17 cellular contexts compared by ENCODE assay signal in genomic region chr5:115096034-115096769, GRCh38.
DNase-seq lines count a peak whose midpoint lies in the region; ATAC-seq and TF ChIP-seq lines count a peak whose summit lies in the region.
"Had no signal": no experiment of that assay in that cellular context is flagged by ENCODE, and none has a peak within 500 bp of the region (broad histone marks: within the 10 kb centered on the region; RNA-seq: fewer than 3 reads in every experiment).

No MANE protein-coding gene starts in this region.

- no peaks in the 10 kb centered on the region for H3K36me3 ChIP-seq in neural progenitor cell
- no peaks in the 10 kb centered on the region for H3K36me3 ChIP-seq in sigmoid colon
- H3K36me3 ChIP-seq: heart right ventricle, left lung, suprapubic skin had no signal

- no peak overlapping the region for H4K91ac ChIP-seq in H9 (ENCODE audit: insufficient read length, low read depth, low read length)

- H3K79me2 ChIP-seq in H9 (ENCODE audit: insufficient read depth, low read length) (no peaks in the 10 kb centered on the region), neural progenitor cell (ENCODE audit: low read depth) (no peaks in the 10 kb centered on the region)

- no peak overlapping the region for H2BK120ac ChIP-seq in H9 (ENCODE audit: low read depth, low read length, poor library complexity, severe bottlenecking)

- H2AK5ac ChIP-seq in H9 (ENCODE audit: insufficient read length, low read length): no peak overlapping the region

- H3K4me2 ChIP-seq in H9 (ENCODE audit: insufficient read depth, insufficient read length, low read length) (no peak overlapping the region), neural progenitor cell (no peak overlapping the region)

- CTCF ChIA-PET in T-cell (lab: Charles Lee): interaction anchor here (0.7 kb wide), 3 partner anchors 67 to 1477 kb away, joined by 5 to 7 read pairs (median 6); no protein-coding TSS in a partner anchor

- H3K4me3 ChIP-seq in neural progenitor cell (no peak overlapping the region), sigmoid colon (no peak overlapping the region)
- H3K4me3 ChIP-seq: heart right ventricle, left lung, skin epidermis, suprapubic skin had no signal

- no peaks in the 10 kb centered on the region for H3K79me1 ChIP-seq in H9 (ENCODE audit: insufficient read depth, low read depth, low read length, poor library complexity, severe bottlenecking)

- no peak overlapping the region for H3K18ac ChIP-seq in H9 (ENCODE audit: insufficient read length, low read depth, low read length)

- H3K56ac ChIP-seq in H9 (ENCODE audit: insufficient read length, low read depth, low read length): no peak overlapping the region

- H3K4me3 Mint-ChIP-seq in H9: no peak overlapping the region
- peak overlapping the region; percentile 44 for H3K4me3 Mint-ChIP-seq in neural progenitor cell
- no peak overlapping the region for H3K4me3 Mint-ChIP-seq in T-cell
- H3K4me3 Mint-ChIP-seq: natural killer cell treated with Interleukin-12 subunit alpha and Interleukin-12 subunit beta and Interleukin-15 and Interleukin-18, amount 100 ng/mL, for 72 hours had no signal

- TF ChIP-seq CTCF in H9 (conservative IDR thresholded peaks at IDR 0.05) (no peak), neural progenitor cell (IDR thresholded peaks at IDR 0.05) (no peak), sigmoid colon (IDR thresholded peaks at IDR 0.05) (no peak)

- H3K27ac ChIP-seq in H9 (ENCODE audit: insufficient read length, low read depth, low read length) (no peak overlapping the region), neural progenitor cell (no peak overlapping the region), sigmoid colon (no peak overlapping the region)
- H3K27ac ChIP-seq: C4-2B, heart right ventricle, left lung, skin epidermis, suprapubic skin had no signal

- H3K9ac ChIP-seq in H9 (ENCODE audit: extremely low read depth, insufficient read length, low read length) (no peak overlapping the region), neural progenitor cell (no peak overlapping the region)

- DNase-seq in H9: no peak
- DNase-seq in NCI-H69 (lab: John Stamatoyannopoulos, UW): peak; percentile 17
- DNase-seq in cerebellar cortex (ENCODE audit: low spot score): peak; percentile 68
- DNase-seq in neural progenitor cell (ENCODE audit: low spot score): no peak
- DNase-seq in left lobe of liver (ENCODE audit: low spot score): no peak
- no peak for DNase-seq in sigmoid colon
- no peak for DNase-seq in NCI-H524 treated with DMSO at 0.1 percent for 48 hours (lab: John Stamatoyannopoulos, UW)
- DNase-seq in T-cell: no peak
- DNase-seq: activated gamma-delta T cell treated with Interleukin-2 at 50 U/mL for 16 hours, heart right ventricle, left lung, NCI-H1105, NCI-H510A had no signal

- H4K8ac ChIP-seq in H9 (replicated peaks; ENCODE audit: insufficient read length, low read depth, low read length): no peak overlapping the region

- H3K23ac ChIP-seq in H9 (ENCODE audit: insufficient read length, low read depth, low read length): no peak overlapping the region

- no peak overlapping the region for H3K14ac ChIP-seq in H9 (ENCODE audit: insufficient read depth, low read length)

- H3K9me3 Mint-ChIP-seq in H9: no peaks in the 10 kb centered on the region
- H3K9me3 Mint-ChIP-seq in neural progenitor cell: no peaks in the 10 kb centered on the region
- no peaks in the 10 kb centered on the region for H3K9me3 Mint-ChIP-seq in T-cell
- H3K9me3 Mint-ChIP-seq: natural killer cell treated with Interleukin-12 subunit alpha and Interleukin-12 subunit beta and Interleukin-15 and Interleukin-18, amount 100 ng/mL, for 72 hours had no signal

- no peak overlapping the region for H3K4ac ChIP-seq in H9 (ENCODE audit: low read depth, low read length)

- H3K27me3 ChIP-seq in H9 (ENCODE audit: insufficient read depth, low read length): no peaks in the 10 kb centered on the region
- H3K27me3 ChIP-seq in neural progenitor cell: no peaks in the 10 kb centered on the region
- H3K27me3 ChIP-seq in sigmoid colon: no peaks in the 10 kb centered on the region

- no peaks in the 10 kb centered on the region for H3K23me2 ChIP-seq in H9 (ENCODE audit: insufficient read length, low read depth, low read length, poor library complexity, severe bottlenecking)

- H3K4me1 Mint-ChIP-seq in H9 (peaks cover 23 to 26% of the 10 kb centered on the region in 2 experiments), neural progenitor cell (peaks cover 3% of the 10 kb centered on the region), T-cell (no peaks in the 10 kb centered on the region)

- no peak overlapping the region for H2BK5ac ChIP-seq in H9 (ENCODE audit: insufficient read length, low read length)

- H2BK20ac ChIP-seq in H9 (ENCODE audit: low read depth, low read length, poor library complexity, severe bottlenecking): no peak overlapping the region

- no peaks in the 10 kb centered on the region; a peak in 1 of 7 replicates for H3K36me3 Mint-ChIP-seq in H9 (ENCODE audit: insufficient read depth in 1 of 3, low read depth in 3 of 3)
- H3K36me3 Mint-ChIP-seq in neural progenitor cell: no peaks in the 10 kb centered on the region
- H3K36me3 Mint-ChIP-seq in T-cell: no peaks in the 10 kb centered on the region
- H3K36me3 Mint-ChIP-seq: natural killer cell treated with Interleukin-12 subunit alpha and Interleukin-12 subunit beta and Interleukin-15 and Interleukin-18, amount 100 ng/mL, for 72 hours had no signal

- no peaks in the 10 kb centered on the region for H3K4me1 ChIP-seq in H9 (ENCODE audit: insufficient read depth, low read length)
- H3K4me1 ChIP-seq in neural progenitor cell: no peaks in the 10 kb centered on the region
- peaks cover 0 to 6% (median 0%) of the 10 kb centered on the region in 4 donors for H3K4me1 ChIP-seq in sigmoid colon
- H3K4me1 ChIP-seq: heart right ventricle, left lung had no signal

- TF ChIP-seq EP300 in sigmoid colon (IDR thresholded peaks at IDR 0.05): no peak

- WGBS in H9 (ENCODE audit: extremely low coverage, insufficient read length, low lambda C conversion rate): no CpG with 5 or more reads among the region's 7 CpGs
- WGBS in sigmoid colon, 2 donors: 77 to 85% methylated on average over 7 of the region's 7 CpGs

- intact Hi-C loops in sigmoid colon (cut with DNase I): loop anchor here (5.0 kb wide), 1 partner anchor 151 kb away; no protein-coding TSS in a partner anchor

- H2AFZ ChIP-seq in H9 (ENCODE audit: low read length): no peak overlapping the region
- H2AFZ ChIP-seq in neural progenitor cell (replicated peaks): peak overlapping the region; percentile 86

- peak overlapping the region in 2 of 3 experiments; percentile 60 to 68; a peak in 2 of 7 replicates for H3K27ac Mint-ChIP-seq in H9
- H3K27ac Mint-ChIP-seq in neural progenitor cell: peak overlapping the region; percentile 7
- no peak overlapping the region for H3K27ac Mint-ChIP-seq in T-cell
- H3K27ac Mint-ChIP-seq: natural killer cell treated with Interleukin-12 subunit alpha and Interleukin-12 subunit beta and Interleukin-15 and Interleukin-18, amount 100 ng/mL, for 72 hours had no signal

- H2BK15ac ChIP-seq in H9 (ENCODE audit: low read depth, low read length): no peak overlapping the region

- no peaks in the 10 kb centered on the region for H3F3A ChIP-seq in neural progenitor cell (ENCODE audit: low read depth)

- POLR2A ChIA-PET in T-cell (lab: Charles Lee): interaction anchor here (0.6 to 0.7 kb wide), 2 partner anchors 146 to 165 kb away, joined by 3 to 10 read pairs; no protein-coding TSS in a partner anchor

- H3K9me3 ChIP-seq in H9 (ENCODE audit: control insufficient read depth, low read depth, low read length) (no peaks in the 10 kb centered on the region), neural progenitor cell (ENCODE audit: low read depth) (no peaks in the 10 kb centered on the region), sigmoid colon (no peaks in the 10 kb centered on the region)
- H3K9me3 ChIP-seq: heart right ventricle, left lung, suprapubic skin had no signal

- H4K5ac ChIP-seq in H9 (ENCODE audit: insufficient read length, low read depth, low read length): no peak overlapping the region

- H3K27me3 Mint-ChIP-seq in H9 (ENCODE audit: low read depth) (peaks cover 3% of the 10 kb centered on the region), neural progenitor cell (ENCODE audit: insufficient read depth, low read depth) (peaks cover 2% of the 10 kb centered on the region), T-cell (peaks cover 3 to 11% of the 10 kb centered on the region in 2 donors)

- no peak overlapping the region for H3T11ph ChIP-seq in H9 (ENCODE audit: low read length)

- ATAC-seq in left lobe of liver (no peak), T-cell (replicated peaks in 1 of 4) (no peak)
- ATAC-seq: left lung; natural killer cell treated with Interleukin-12 subunit alpha and Interleukin-12 subunit beta and Interleukin-15 and Interleukin-18, amount 100 ng/mL, for 72 hours had no signal

- H4K20me1 ChIP-seq in H9 (ENCODE audit: control insufficient read depth, insufficient read depth, insufficient read length) (no peaks in the 10 kb centered on the region), neural progenitor cell (ENCODE audit: low read depth) (no peaks in the 10 kb centered on the region)

- H2BK12ac ChIP-seq in H9 (ENCODE audit: insufficient read length, low read depth, low read length): no peak overlapping the region

- TF ChIP-seq POLR2A in sigmoid colon (IDR thresholded peaks at IDR 0.05): no peak

Comparison
In these comparisons a context has a peak if more than half of its experiments do, and no peak if none do; other contexts are left out.
1. DNase-seq: peak in NCI-H69 (single experiment) and cerebellar cortex (single experiment); none in H9 (single experiment), neural progenitor cell (single experiment), left lobe of liver (single experiment), sigmoid colon (single experiment), NCI-H524 treated with DMSO at 0.1 percent for 48 hours (single experiment) and T-cell (0 of 34).
2. H3K27ac Mint-ChIP-seq: peak in H9 (2 of 3) and neural progenitor cell (single experiment); none in T-cell (0 of 2).